ENCODE assay signal across 2 cellular contexts in genomic region chr5:778421-778820, GRCh38. TPM values are rescaled to one million over a fixed set of nuclear protein-coding genes. Genes with fewer than 3 reads are reported as not detected.
"Had no signal": no experiment of that assay in that cellular context is flagged by ENCODE, and none has a peak within 500 bp of the region (broad histone marks: within the 10 kb centered on the region; RNA-seq: fewer than 3 reads in every experiment).

No MANE protein-coding gene starts in this region.

RNA-seq across cellular contexts. Expression of gene ZDHHC11B, which starts 6.1 kb away (rescaled TPM):
- total RNA-seq: GM23248, IMR-90 had no signal
